In the genomic region with DNA sequence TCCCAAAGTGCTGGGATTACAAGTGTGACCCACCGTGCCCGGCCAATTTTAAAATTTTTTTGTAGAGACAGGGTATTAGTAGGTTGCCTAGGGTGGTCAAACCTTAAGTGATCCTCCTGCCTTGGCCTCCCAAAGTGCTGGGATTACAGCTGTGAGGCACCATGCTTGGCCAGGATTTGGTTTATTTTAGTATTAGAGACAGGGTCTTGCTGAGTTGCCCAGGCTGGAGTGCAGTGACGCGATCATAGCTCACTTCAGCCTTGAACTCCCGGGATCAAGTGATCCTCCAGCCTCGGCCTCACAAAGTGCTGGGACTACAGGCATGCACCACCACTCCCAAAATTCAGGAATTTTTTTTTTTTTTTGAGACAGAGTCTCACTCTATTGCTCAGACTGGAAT, we compare ENCODE assay signal across 14 cellular contexts. TPM values are rescaled to one million over a fixed set of nuclear protein-coding genes. Genes with fewer than 3 reads are reported as not detected.
"Had no signal": no experiment of that assay in that cellular context is flagged by ENCODE, and none has a peak within 500 bp of the region (broad histone marks: within the 10 kb centered on the region; RNA-seq: fewer than 3 reads in every experiment).

No MANE protein-coding gene starts in this region.

- H3K27me3 ChIP-seq: esophagus squamous epithelium, left lung, thyroid gland had no signal

- H3K27ac ChIP-seq: thyroid gland had no signal

- H3K4me3 Mint-ChIP-seq: activated naive CD4-positive, alpha-beta T cell treated with anti-CD3 and anti-CD28 coated beads for 36 hours; stimulated activated naive B cell treated with anti-CD40 and anti-IgM and Interleukin-4, amounts not matched to agents 10 μg/mL and 1 μg/mL and 100 μg/mL, for 72 hours had no signal

- ATAC-seq: activated T-helper 17 cell treated with anti-CD3 and anti-CD28 coated beads, Interleukin-2, amount 50 U/mL, for 72 hours; left lung; stimulated activated naive B cell treated with anti-CD40 and anti-IgM and Interleukin-4, amounts not matched to agents 10 μg/mL and 1 μg/mL and 100 μg/mL, for 72 hours had no signal

- H3K9me3 ChIP-seq: esophagus squamous epithelium, left lung, thyroid gland had no signal

- H3K27me3 Mint-ChIP-seq: activated T-helper 17 cell treated with anti-CD3 and anti-CD28 coated beads, Interleukin-2, amount 50 U/mL, for 72 hours; stimulated activated naive B cell treated with anti-CD40 and anti-IgM and Interleukin-4, amounts not matched to agents 10 μg/mL and 1 μg/mL and 100 μg/mL, for 72 hours had no signal

- H3K4me3 ChIP-seq: esophagus squamous epithelium, left lung, thyroid gland had no signal

- H3K27ac Mint-ChIP-seq: stimulated activated naive B cell treated with anti-CD40 and anti-IgM and Interleukin-4, amounts not matched to agents 10 μg/mL and 1 μg/mL and 100 μg/mL, for 72 hours had no signal

- DNase-seq: activated naive CD4-positive, alpha-beta T cell treated with anti-CD3 and anti-CD28 coated beads for 36 hours; amniotic stem cell; esophagus squamous epithelium; hippocampal formation; kidney; left lung; mammary epithelial cell; stimulated activated CD4-positive, alpha-beta T cell treated with anti-CD3 and anti-CD28 coated beads, Interleukin-2, amount 100 ng/mL, for 48 hours; stimulated activated naive B cell treated with anti-CD40 and anti-IgM and Interleukin-4, amounts not matched to agents 10 μg/mL and 1 μg/mL and 100 μg/mL, for 72 hours; T-helper 9 cell; thyroid gland had no signal

- H3K36me3 ChIP-seq: thyroid gland had no signal

- H3K9me3 Mint-ChIP-seq: activated naive CD4-positive, alpha-beta T cell treated with anti-CD3 and anti-CD28 coated beads for 36 hours; activated T-helper 17 cell treated with anti-CD3 and anti-CD28 coated beads, Interleukin-2, amount 50 U/mL, for 72 hours; stimulated activated naive B cell treated with anti-CD40 and anti-IgM and Interleukin-4, amounts not matched to agents 10 μg/mL and 1 μg/mL and 100 μg/mL, for 72 hours had no signal

RNA-seq across cellular contexts. Expression of gene PRAM1, which starts 16.9 kb away (rescaled TPM):
- total RNA-seq: fibroblast of villous mesenchyme, mammary epithelial cell, renal cortical epithelial cell had no signal
- polyA plus RNA-seq: mammary epithelial cell had no signal
